19 cellular contexts compared by ENCODE assay signal in genomic region chr13:105616313-105617075, GRCh38.
DNase-seq lines count a peak whose midpoint lies in the region; ATAC-seq, FAIRE-seq and TF ChIP-seq lines count a peak whose summit lies in the region.
"Had no signal": no experiment of that assay in that cellular context is flagged by ENCODE, and none has a peak within 500 bp of the region (broad histone marks: within the 10 kb centered on the region; RNA-seq: fewer than 3 reads in every experiment).

No MANE protein-coding gene starts in this region.

- H2AK5ac ChIP-seq in H1 (ENCODE audit: low read depth, low read length) (no peak overlapping the region), neuronal stem cell (ENCODE audit: low read depth, low read length) (no peak overlapping the region)

- H4K91ac ChIP-seq in H1 (replicated peaks; ENCODE audit: insufficient read length, low read length) (no peak overlapping the region), neuronal stem cell (ENCODE audit: low read depth, low read length, poor library complexity) (no peak overlapping the region)

- H2BK5ac ChIP-seq in H1 (ENCODE audit: low read depth, low read length) (no peak overlapping the region), neuronal stem cell (ENCODE audit: low read length) (no peak overlapping the region)

- no peaks in the 10 kb centered on the region for H3K27me3 ChIP-seq in H1 (replicated peaks in 1 of 4; ENCODE audit: control insufficient read depth in 3 of 4, extremely low read depth in 1 of 4, insufficient read depth in 3 of 4, low read length in 3 of 4)
- no peaks in the 10 kb centered on the region for H3K27me3 ChIP-seq in neuronal stem cell (ENCODE audit: control insufficient read depth in 3 of 3, insufficient read depth in 3 of 3, low read depth in 1 of 3, low read length in 3 of 3)
- H3K27me3 ChIP-seq: BE2C had no signal

- no peak overlapping the region for H3K18ac ChIP-seq in H1 (ENCODE audit: extremely low read depth, low read length)
- no peak overlapping the region for H3K18ac ChIP-seq in neuronal stem cell (ENCODE audit: low read length)

- H2AFZ ChIP-seq in H1 (ENCODE audit: low read length) (peak overlapping the region; percentile 41; the same call in 1 of the 2 replicates), neuronal stem cell (ENCODE audit: low read length) (no peak overlapping the region)

- H3K56ac ChIP-seq in H1 (replicated peaks; ENCODE audit: insufficient read length, low read depth, low read length) = no peak overlapping the region

- no peaks in the 10 kb centered on the region for H3K4me1 ChIP-seq in H1 (replicated peaks in 1 of 4; ENCODE audit: control insufficient read depth in 3 of 4, insufficient read depth in 4 of 4, low read length in 3 of 4)
- H3K4me1 ChIP-seq in neuronal stem cell (ENCODE audit: control insufficient read depth in 2 of 2, insufficient read depth in 1 of 2, low read depth in 1 of 2, low read length in 2 of 2) = peaks cover 0 to 3% of the 10 kb centered on the region in 2 donors
- no peaks in the 10 kb centered on the region for H3K4me1 ChIP-seq in mucosa of descending colon (ENCODE audit: low read depth)
- H3K4me1 ChIP-seq: BE2C, HAP-1 had no signal

- H2BK12ac ChIP-seq in H1 (ENCODE audit: low read depth, low read length) (no peak overlapping the region), neuronal stem cell (ENCODE audit: low read length) (no peak overlapping the region)

- H3K9me3 Mint-ChIP-seq in activated naive CD8-positive, alpha-beta T cell treated with anti-CD3 and anti-CD28 coated beads, Interleukin-2, amount 50 U/mL, for 24 hours = no peaks in the 10 kb centered on the region

- no peaks in the 10 kb centered on the region for H3K79me2 ChIP-seq in H1 (ENCODE audit: control insufficient read depth in 1 of 2, insufficient read depth in 2 of 2, low read length in 2 of 2)

- H3K14ac ChIP-seq in H1 (ENCODE audit: insufficient read length) (no peak overlapping the region), neuronal stem cell (ENCODE audit: low read length) (no peak overlapping the region)

- H3K23ac ChIP-seq in H1 (ENCODE audit: insufficient read length) = no peak overlapping the region
- no peak overlapping the region for H3K23ac ChIP-seq in neuronal stem cell (ENCODE audit: low read depth, low read length, poor library complexity)

- H3K27ac Mint-ChIP-seq in activated naive CD8-positive, alpha-beta T cell treated with anti-CD3 and anti-CD28 coated beads, Interleukin-2, amount 50 U/mL, for 24 hours = no peak overlapping the region
- H3K27ac Mint-ChIP-seq: CD8-positive, alpha-beta T cell had no signal

- no peak overlapping the region for H3K4ac ChIP-seq in H1 (replicated peaks; ENCODE audit: insufficient read length, low read depth, low read length)
- H3K4ac ChIP-seq in neuronal stem cell (ENCODE audit: low read length) = no peak overlapping the region

- intact Hi-C loops in mucosa of descending colon (cut with DNase I, micrococcal nuclease) = no loop called here

- H3K9ac ChIP-seq in H1 (replicated peaks in 1 of 4; ENCODE audit: extremely low read depth in 1 of 4, low read depth in 3 of 4, low read length in 3 of 4) (no peak overlapping the region), neuronal stem cell (ENCODE audit: low read depth, low read length, poor library complexity) (no peak overlapping the region)
- H3K9ac ChIP-seq: KMS-11 had no signal

- CTCF ChIA-PET in H1 (lab: Charles Lee; ENCODE audit: partially characterized antibody) = interaction anchor here (0.7 kb wide), 1 partner anchor 389 kb away, joined by 3 read pairs; no protein-coding TSS in a partner anchor

- H2BK15ac ChIP-seq in H1 (ENCODE audit: low read length) = no peak overlapping the region
- H2BK15ac ChIP-seq in neuronal stem cell (ENCODE audit: low read length) = no peak overlapping the region

- POLR2A ChIA-PET in H1 (lab: Charles Lee; ENCODE audit: partially characterized antibody) = no interaction called here

- H4K8ac ChIP-seq in H1 (ENCODE audit: extremely low read depth, insufficient read depth, low read length) = no peak overlapping the region
- H4K8ac ChIP-seq in neuronal stem cell (ENCODE audit: low read depth, low read length) = peak overlapping the region; percentile 98

- no peaks in the 10 kb centered on the region for H3K27me3 Mint-ChIP-seq in activated naive CD8-positive, alpha-beta T cell treated with anti-CD3 and anti-CD28 coated beads, Interleukin-2, amount 50 U/mL, for 24 hours

- no peak for TF ChIP-seq RAD21 in H1 (IDR thresholded peaks at IDR 0.05 in 1 of 2, conservative IDR thresholded peaks at IDR 0.05 in 1 of 2; ENCODE audit: low read depth in 2 of 2, low read length in 2 of 2)

- FAIRE-seq in H1 (lab: Jason Lieb, UNC) = no peak

- TF ChIP-seq CTCF in H1 (IDR thresholded peaks at IDR 0.05; ENCODE audit: control extremely low read depth in 1 of 3, insufficient read depth in 1 of 3, low read depth in 1 of 3, low read length in 3 of 3) (no peak), mucosa of descending colon (IDR thresholded peaks at IDR 0.05) (no peak)

- H3K79me1 ChIP-seq in H1 (ENCODE audit: low read depth, low read length) (no peaks in the 10 kb centered on the region), neuronal stem cell (ENCODE audit: low read depth, low read length) (no peaks in the 10 kb centered on the region)

- H2BK20ac ChIP-seq in H1 (ENCODE audit: low read length) = no peak overlapping the region

- H3K4me2 ChIP-seq in H1 (ENCODE audit: insufficient read depth in 1 of 2, low read depth in 2 of 2, low read length in 2 of 2) (no peak overlapping the region), neuronal stem cell (ENCODE audit: insufficient read depth, low read length, poor library complexity, severe bottlenecking) (no peak overlapping the region)
- H3K4me2 ChIP-seq: KMS-11 had no signal

- ATAC-seq in mucosa of descending colon (no peak), GM21529 (IDR thresholded peaks at IDR 0.05; ENCODE audit: unreplicated experiment) (no peak)
- ATAC-seq in activated naive CD8-positive, alpha-beta T cell treated with anti-CD3 and anti-CD28 coated beads, Interleukin-2, amount 50 U/mL, for 24 hours = no peak
- ATAC-seq: CD8-positive, alpha-beta T cell had no signal

- no peak overlapping the region for H4K5ac ChIP-seq in H1 (ENCODE audit: insufficient read length, low read depth, low read length)

- TF ChIP-seq POLR2A in H1 (IDR thresholded peaks at IDR 0.05; ENCODE audit: control extremely low read depth in 1 of 2, low read depth in 2 of 2, low read length in 2 of 2) = no peak

- H3K4me3 Mint-ChIP-seq in activated naive CD8-positive, alpha-beta T cell treated with anti-CD3 and anti-CD28 coated beads, Interleukin-2, amount 50 U/mL, for 24 hours = no peak overlapping the region
- H3K4me3 Mint-ChIP-seq: CD8-positive, alpha-beta T cell had no signal

- no peaks in the 10 kb centered on the region for H4K20me1 ChIP-seq in H1 (replicated peaks in 1 of 2; ENCODE audit: control insufficient read depth in 1 of 2, insufficient read depth in 2 of 2, low read length in 2 of 2)

- 91% methylated on average over 6 of the region's 6 CpGs; no CpG with 5 or more reads in 1 of the 2 experiments for WGBS in H1 (ENCODE audit: extremely low coverage in 1 of 2, insufficient coverage in 1 of 2, insufficient read length in 1 of 2, insufficient replicate concordance in 2 of 2, low coverage in 1 of 2, low lambda C conversion rate in 2 of 2, missing lambda C conversion rate in 1 of 2), 2 experiments
- no CpG with 5 or more reads among the region's 6 CpGs for WGBS in neuronal stem cell (ENCODE audit: extremely low coverage in 2 of 2, insufficient read length in 2 of 2, insufficient replicate concordance in 1 of 2), 2 donors

- DNase-seq in ELR (ENCODE audit: low read depth) (peak; percentile 1), M059J (ENCODE audit: low read depth) (peak; percentile 90), H1 (ENCODE audit: low read depth in 1 of 2, low spot score in 2 of 2) (no peak), neuronal stem cell (ENCODE audit: low spot score) (no peak), DMS153 (lab: John Stamatoyannopoulos, UW) (no peak), mucosa of descending colon (no peak)
- no peak for DNase-seq in activated naive CD8-positive, alpha-beta T cell treated with anti-CD3 and anti-CD28 coated beads, Interleukin-2, amount 50 U/mL, for 24 hours
- DNase-seq: BE2C; CD8-positive, alpha-beta T cell; MM.1S; NCI-H1105 treated with DMSO at 0.1 percent for 48 hours; NCI-H187 treated with DMSO at 0.1 percent for 48 hours; NCI-H2171; NCI-H510A treated with DMSO at 0.1 percent for 48 hours; SIG-M5 had no signal

- H3K4me3 ChIP-seq in H1 (ENCODE audit: extremely low read depth in 1 of 4, insufficient read depth in 2 of 4, low read depth in 3 of 4, low read length in 4 of 4) = no peak overlapping the region
- H3K4me3 ChIP-seq in neuronal stem cell (ENCODE audit: low read length in 2 of 2) = no peak overlapping the region
- no peak overlapping the region for H3K4me3 ChIP-seq in mucosa of descending colon
- H3K4me3 ChIP-seq: HAP-1 had no signal

- H3K23me2 ChIP-seq in H1 (ENCODE audit: low read depth, low read length) = no peaks in the 10 kb centered on the region

- H3K4me1 Mint-ChIP-seq in activated naive CD8-positive, alpha-beta T cell treated with anti-CD3 and anti-CD28 coated beads, Interleukin-2, amount 50 U/mL, for 24 hours = no peaks in the 10 kb centered on the region

- H3K36me3 ChIP-seq in H1 (ENCODE audit: control insufficient read depth in 2 of 4, insufficient read depth in 4 of 4, low read length in 3 of 4) (no peaks in the 10 kb centered on the region), neuronal stem cell (replicated peaks in 1 of 2; ENCODE audit: control insufficient read depth in 2 of 2, insufficient read depth in 2 of 2, low read length in 2 of 2) (no peaks in the 10 kb centered on the region), mucosa of descending colon (ENCODE audit: low read depth) (no peaks in the 10 kb centered on the region)
- H3K36me3 ChIP-seq: BE2C, HAP-1 had no signal

- H2BK120ac ChIP-seq in H1 (replicated peaks; ENCODE audit: low read depth, low read length) = no peak overlapping the region
- no peak overlapping the region for H2BK120ac ChIP-seq in neuronal stem cell (ENCODE audit: low read depth, low read length)

- H3K9me3 ChIP-seq in H1 (ENCODE audit: insufficient read depth in 2 of 2, low read depth in 1 of 2, low read length in 1 of 2) (no peaks in the 10 kb centered on the region), neuronal stem cell (replicated peaks in 1 of 2; ENCODE audit: control insufficient read depth in 2 of 2, insufficient read depth in 1 of 2, low read depth in 1 of 2, low read length in 2 of 2) (no peaks in the 10 kb centered on the region), mucosa of descending colon (no peaks in the 10 kb centered on the region)
- H3K9me3 ChIP-seq: BE2C, HAP-1 had no signal

- H3K27ac ChIP-seq in H1 (ENCODE audit: low read depth, low read length) (no peak overlapping the region), neuronal stem cell (replicated peaks; ENCODE audit: low read length) (no peak overlapping the region)
- H3K27ac ChIP-seq: HL-60, KMS-11 had no signal

- H3K36me3 Mint-ChIP-seq in activated naive CD8-positive, alpha-beta T cell treated with anti-CD3 and anti-CD28 coated beads, Interleukin-2, amount 50 U/mL, for 24 hours (ENCODE audit: low read depth) = no peaks in the 10 kb centered on the region
- H3K36me3 Mint-ChIP-seq: CD8-positive, alpha-beta T cell had no signal

- TF ChIP-seq EP300 in H1 (IDR thresholded peaks at IDR 0.05; ENCODE audit: borderline replicate concordance in 1 of 2, low read depth in 2 of 2, low read length in 2 of 2) = no peak

TF ChIP-seq in H1, 55 proteins besides CTCF, POLR2A, EP300 and RAD21 (continues in another document):
- TF ChIP-seq PHF8 (conservative IDR thresholded peaks at IDR 0.05; ENCODE audit: low read depth, low read length) = no peak

Comparison
In these comparisons a context has a peak if more than half of its experiments do, and no peak if none do; other contexts are left out.
1. DNase-seq: peak in ELR (single experiment) and M059J (single experiment); none in H1 (0 of 2), neuronal stem cell (single experiment), DMS153 (single experiment), mucosa of descending colon (0 of 3) and activated naive CD8-positive, alpha-beta T cell treated with anti-CD3 and anti-CD28 coated beads, Interleukin-2, amount 50 U/mL, for 24 hours (single experiment).